8 cellular contexts compared by ENCODE assay signal in genomic region chr6:75204959-75205775, GRCh38. TPM values are rescaled to one million over a fixed set of nuclear protein-coding genes. Genes with fewer than 3 reads are reported as not detected.
DNase-seq lines count a peak whose midpoint lies in the region; ATAC-seq, FAIRE-seq and TF ChIP-seq lines count a peak whose summit lies in the region.

No MANE protein-coding gene starts in this region.

- H3K4me3 Mint-ChIP-seq in activated CD8-positive, alpha-beta T cell treated with anti-CD3 and anti-CD28 coated beads for 36 hours, result peak overlapping the region; percentile 36

- TF ChIP-seq CTCF in activated CD8-positive, alpha-beta T cell treated with anti-CD3 and anti-CD28 coated beads for 36 hours (IDR thresholded peaks at IDR 0.05), result no peak
- TF ChIP-seq CTCF in foreskin keratinocyte (conservative IDR thresholded peaks at IDR 0.05) (no peak), pancreas (IDR thresholded peaks at IDR 0.05) (no peak)

- H3K27ac Mint-ChIP-seq in activated CD8-positive, alpha-beta T cell treated with anti-CD3 and anti-CD28 coated beads for 36 hours, result no peak overlapping the region

- H3K27me3 ChIP-seq in foreskin keratinocyte (no peaks in the 10 kb centered on the region), pancreas (peaks cover 0 to 25% (median 0%) of the 10 kb centered on the region in 4 donors)

- peak; percentile 62 for DNase-seq in activated CD8-positive, alpha-beta memory T cell treated with anti-CD3 and anti-CD28 coated beads for 24 hours
- DNase-seq in activated CD8-positive, alpha-beta memory T cell treated with anti-CD3 and anti-CD28 coated beads, Interleukin-2, amount 50 U/mL, for 4 hours, result no peak
- DNase-seq in activated CD8-positive, alpha-beta T cell treated with anti-CD3 and anti-CD28 coated beads for 36 hours, result peak; percentile 38
- DNase-seq in foreskin keratinocyte (peak; percentile 42 to 72), pancreas (peak in 2 of 6 donors; percentile 53 to 60), epidermal melanocyte (ENCODE audit: insufficient read length, low spot score) (no peak)
- DNase-seq in central memory CD4-positive, alpha-beta T cell, result no peak

- H3K9me3 ChIP-seq in pancreas, result no peaks in the 10 kb centered on the region

- intact Hi-C loops in activated CD8-positive, alpha-beta T cell treated with anti-CD3 and anti-CD28 coated beads for 36 hours (cut with micrococcal nuclease), result loop anchor here (5.0 to 10.0 kb wide), 4 partner anchors 120 to 1348 kb away; no protein-coding TSS in a partner anchor
- intact Hi-C loops in pancreas (cut with DNase I), result loop anchor here in 2 of 3 donors (5.0 to 10.0 kb wide), 4 partner anchors 800 to 1480 kb away; no protein-coding TSS in a partner anchor

- H3K4me1 Mint-ChIP-seq in activated CD8-positive, alpha-beta T cell treated with anti-CD3 and anti-CD28 coated beads for 36 hours (ENCODE audit: low read depth), result peaks cover 51% of the 10 kb centered on the region

- no peaks in the 10 kb centered on the region for H3K9me3 Mint-ChIP-seq in activated CD8-positive, alpha-beta T cell treated with anti-CD3 and anti-CD28 coated beads for 36 hours

- H3K27me3 Mint-ChIP-seq in activated CD8-positive, alpha-beta T cell treated with anti-CD3 and anti-CD28 coated beads for 36 hours, result peaks cover 83% of the 10 kb centered on the region

- H3K36me3 ChIP-seq in pancreas, result no peaks in the 10 kb centered on the region

- no peak for ATAC-seq in activated CD8-positive, alpha-beta T cell treated with anti-CD3 and anti-CD28 coated beads for 36 hours
- ATAC-seq in foreskin keratinocyte (peak; percentile 45), pancreas (peak in 2 of 4 donors; percentile 3 to 4), GM21367 (IDR thresholded peaks at IDR 0.05; ENCODE audit: unreplicated experiment) (no peak)

- peaks cover 8% of the 10 kb centered on the region for H3K4me1 ChIP-seq in foreskin keratinocyte
- H3K4me1 ChIP-seq in pancreas, result peaks cover 0 to 18% (median 6%) of the 10 kb centered on the region in 3 donors

- CTCF ChIA-PET in activated CD8-positive, alpha-beta T cell treated with anti-CD3 and anti-CD28 coated beads for 36 hours (lab: Charles Lee), result interaction anchor here (1.1 to 5.9 kb wide), 4 partner anchors 1114 to 1472 kb away, joined by 3 to 37 read pairs (median 4); no protein-coding TSS in a partner anchor

- peak overlapping the region; percentile 7 to 45 (median 26) for H3K4me3 ChIP-seq in pancreas

- H3K36me3 Mint-ChIP-seq in activated CD8-positive, alpha-beta T cell treated with anti-CD3 and anti-CD28 coated beads for 36 hours (ENCODE audit: low read depth), result no peaks in the 10 kb centered on the region

- POLR2A ChIA-PET in activated CD8-positive, alpha-beta T cell treated with anti-CD3 and anti-CD28 coated beads for 36 hours (lab: Charles Lee), result interaction anchor here (1.3 kb wide), 1 partner anchor 12 kb away, joined by 4 read pairs; no protein-coding TSS in a partner anchor

- no peak for FAIRE-seq in pancreas (lab: Jason Lieb, UNC)

- WGBS in pancreas, 2 donors, result 3% methylated on average over 46 to 47 of the region's 47 CpGs

- peak overlapping the region; percentile 46 for H3K27ac ChIP-seq in foreskin keratinocyte
- peak overlapping the region in 2 of 4 donors; percentile 26 to 47 for H3K27ac ChIP-seq in pancreas

RNA-seq across cellular contexts. Expression of gene COL12A1, which starts 0.7 kb away (rescaled TPM):
- total RNA-seq in activated CD8-positive, alpha-beta T cell treated with anti-CD3 and anti-CD28 coated beads for 36 hours, result under 1 TPM in 1 of 2 experiments, not detected in 1; 0.09 TPM
- 108 and 119 TPM in 2 replicates for total RNA-seq in foreskin keratinocyte
- polyA plus RNA-seq in foreskin keratinocyte, result 27.7 and 36.6 TPM in 2 replicates
- total RNA-seq in pancreas, result 10 to 100 TPM in 2 of 6 donors, 1 to 10 TPM in 4; 2.8 to 19.3 (median 5.2) TPM
- polyA plus RNA-seq in pancreas, result 1 to 10 TPM; 1.2 to 2.0 TPM

RNA-seq across cellular contexts. Expression of gene COX7A2, which starts 38.4 kb away (rescaled TPM):
- total RNA-seq in activated CD8-positive, alpha-beta T cell treated with anti-CD3 and anti-CD28 coated beads for 36 hours, result 100 to 1,000 TPM; 481 to 485 TPM
- total RNA-seq in foreskin keratinocyte (475 and 490 TPM in 2 replicates), pancreas (100 to 1,000 TPM in 4 of 6 donors, 10 to 100 TPM in 2; 76.5 to 147 (median 125) TPM)
- polyA plus RNA-seq in foreskin keratinocyte (478 and 491 TPM in 2 replicates), pancreas (100 to 1,000 TPM; 188 to 214 TPM)

Comparison
In these comparisons a context has a peak if more than half of its experiments do, and no peak if none do; other contexts are left out.
1. DNase-seq: peak in activated CD8-positive, alpha-beta memory T cell treated with anti-CD3 and anti-CD28 coated beads for 24 hours (single experiment), activated CD8-positive, alpha-beta T cell treated with anti-CD3 and anti-CD28 coated beads for 36 hours (single experiment) and foreskin keratinocyte (2 of 2); none in activated CD8-positive, alpha-beta memory T cell treated with anti-CD3 and anti-CD28 coated beads, Interleukin-2, amount 50 U/mL, for 4 hours (single experiment), epidermal melanocyte (single experiment) and central memory CD4-positive, alpha-beta T cell (single experiment).